Comparison of ENCODE assay signal across 1 cellular context in genomic region chr19:50357178-50358100, GRCh38.
A peak's percentile ranks its signal among the peaks of the same experiment; 100 is the strongest.
TF ChIP-seq lines count a peak whose summit lies in the region.

No MANE protein-coding gene starts in this region.

TF ChIP-seq in HepG2, 621 proteins besides CTCF, POLR2A, EP300 and RAD21 (continued from another document and continues in another):
- no peak for TF ChIP-seq TRAFD1 (CRISPR knock-in tag; IDR thresholded peaks at IDR 0.05; ENCODE audit: borderline replicate concordance)
- TF ChIP-seq ZNF556 (CRISPR knock-in tag; IDR thresholded peaks at IDR 0.05; ENCODE audit: borderline replicate concordance) = 0 out of 2 replicates have a peak, but pooled peaks have one; percentile 49
- peak; percentile 47; a peak in 3 of 4 replicates for TF ChIP-seq HMGXB4 (CRISPR knock-in tag; IDR thresholded peaks at IDR 0.05; ENCODE audit: borderline replicate concordance in 1 of 2, low read depth in 1 of 2)
- TF ChIP-seq FOXJ3 (CRISPR knock-in tag; IDR thresholded peaks at IDR 0.05; ENCODE audit: borderline replicate concordance) = no peak
- TF ChIP-seq ZNF510 (CRISPR knock-in tag; IDR thresholded peaks at IDR 0.05; ENCODE audit: low read depth) = no peak
- TF ChIP-seq ZBTB21 (CRISPR knock-in tag; IDR thresholded peaks at IDR 0.05) = no peak
- no peak for TF ChIP-seq ZNF513 (CRISPR knock-in tag; conservative IDR thresholded peaks at IDR 0.05)
- no peak for TF ChIP-seq HBP1 (CRISPR knock-in tag; IDR thresholded peaks at IDR 0.05; ENCODE audit: low read depth)
- TF ChIP-seq SPEN (CRISPR knock-in tag; IDR thresholded peaks at IDR 0.05; ENCODE audit: low read depth) = 0 out of 2 replicates have a peak, but pooled peaks have one; percentile 27
- no peak for TF ChIP-seq RFX5 (IDR thresholded peaks at IDR 0.05; ENCODE audit: low read depth, low read length)
- peak; percentile 10; the same call in 1 of the 2 replicates for TF ChIP-seq ZBTB33 (CRISPR knock-in tag; IDR thresholded peaks at IDR 0.05)
- TF ChIP-seq ELF1 (CRISPR knock-in tag; IDR thresholded peaks at IDR 0.05) = peak; percentile 65
- TF ChIP-seq CREM (IDR thresholded peaks at IDR 0.05) = peak; percentile 57; the same call in 1 of the 2 replicates
- TF ChIP-seq CREM (CRISPR knock-in tag; IDR thresholded peaks at IDR 0.05) = no peak
- no peak for TF ChIP-seq CCDC6 (CRISPR knock-in tag; IDR thresholded peaks at IDR 0.05)
- TF ChIP-seq ZFP91 (CRISPR knock-in tag; IDR thresholded peaks at IDR 0.05; ENCODE audit: borderline replicate concordance) = peak; percentile 56; the same call in 1 of the 2 replicates
- no peak for TF ChIP-seq DZIP1 (CRISPR knock-in tag; IDR thresholded peaks at IDR 0.05)
- TF ChIP-seq ZBTB26 (CRISPR knock-in tag; IDR thresholded peaks at IDR 0.05; ENCODE audit: borderline replicate concordance) = peak; percentile 99
- no peak for TF ChIP-seq PRPF4 (IDR thresholded peaks at IDR 0.05; ENCODE audit: low read depth, low read length, poor library complexity, severe bottlenecking)
- no peak for TF ChIP-seq ZNF597 (CRISPR knock-in tag; IDR thresholded peaks at IDR 0.05)
- TF ChIP-seq ASH2L (IDR thresholded peaks at IDR 0.05; ENCODE audit: insufficient read length, low read depth, low read length) = no peak
- TF ChIP-seq PHF5A (CRISPR knock-in tag; IDR thresholded peaks at IDR 0.05; ENCODE audit: low read depth, unreplicated experiment) = no peak
- no peak for TF ChIP-seq ZBTB20 (CRISPR knock-in tag; IDR thresholded peaks at IDR 0.05; ENCODE audit: borderline replicate concordance, low read depth)
- TF ChIP-seq DNMT3B (CRISPR knock-in tag; conservative IDR thresholded peaks at IDR 0.05) = no peak
- no peak for TF ChIP-seq ZNF543 (CRISPR knock-in tag; IDR thresholded peaks at IDR 0.05)
- TF ChIP-seq ZNF773 (CRISPR knock-in tag; IDR thresholded peaks at IDR 0.05; ENCODE audit: borderline replicate concordance) = no peak
- TF ChIP-seq SMARCC2 (IDR thresholded peaks at IDR 0.05) = no peak
- TF ChIP-seq CBX2 (IDR thresholded peaks at IDR 0.05; ENCODE audit: low read depth, low read length) = no peak
- no peak for TF ChIP-seq CBX2 (CRISPR knock-in tag; IDR thresholded peaks at IDR 0.05; ENCODE audit: low read depth)
- no peak for TF ChIP-seq ZNF512B (CRISPR knock-in tag; IDR thresholded peaks at IDR 0.05; ENCODE audit: borderline replicate concordance)
- no peak for TF ChIP-seq CENPX (CRISPR knock-in tag; IDR thresholded peaks at IDR 0.05)
- TF ChIP-seq KAT2B (IDR thresholded peaks at IDR 0.05; ENCODE audit: borderline replicate concordance, low read depth, low read length) = no peak
- TF ChIP-seq GZF1 (CRISPR knock-in tag; IDR thresholded peaks at IDR 0.05) = no peak
- peak; percentile 89 for TF ChIP-seq ATF7 (IDR thresholded peaks at IDR 0.05)
- no peak for TF ChIP-seq ATF7 (CRISPR knock-in tag; IDR thresholded peaks at IDR 0.05)
- no peak for TF ChIP-seq ZSCAN31 (CRISPR knock-in tag; IDR thresholded peaks at IDR 0.05; ENCODE audit: low read depth)
- no peak for TF ChIP-seq RCOR2 (CRISPR knock-in tag; IDR thresholded peaks at IDR 0.05)
- TF ChIP-seq DR1 (CRISPR knock-in tag; IDR thresholded peaks at IDR 0.05) = no peak
- no peak for TF ChIP-seq GPBP1L1 (CRISPR knock-in tag; IDR thresholded peaks at IDR 0.05)
- TF ChIP-seq GABPB1 (CRISPR knock-in tag; IDR thresholded peaks at IDR 0.05) = peak; percentile 20
- 0 out of 2 replicates have a peak, but pooled peaks have one; percentile 27 for TF ChIP-seq ZNF792 (CRISPR knock-in tag; IDR thresholded peaks at IDR 0.05)
- no peak for TF ChIP-seq KAT7 (CRISPR knock-in tag; IDR thresholded peaks at IDR 0.05; ENCODE audit: borderline replicate concordance)
